In genomic region chr5:2849429-2849828, GRCh38 we compare ENCODE assay signal across 32 cellular contexts.
"Had no signal": no experiment of that assay in that cellular context is flagged by ENCODE, and none has a peak within 500 bp of the region (broad histone marks: within the 10 kb centered on the region; RNA-seq: fewer than 3 reads in every experiment).

No MANE protein-coding gene starts in this region.

- DNase-seq: activated B cell treated with CpG ODN at 0.5 μM for 24 hours; activated CD4-positive, alpha-beta memory T cell treated with anti-CD3 and anti-CD28 coated beads for 36 hours; activated CD4-positive, alpha-beta T cell treated with anti-CD3 and anti-CD28 coated beads for 4 hours; activated CD4-positive, alpha-beta T cell treated with anti-CD3 and anti-CD28 coated beads, Interleukin-2, amount 10 ng/mL, durations not matched to agents 24 days and 14 days; activated CD4-positive, alpha-beta T cell treated with anti-CD3 and anti-CD28 coated beads, Interleukin-2, amount 50 U/mL, for 1 hour; activated CD4-positive, alpha-beta T cell treated with anti-CD3 and anti-CD28 coated beads, Interleukin-2, amount 50 U/mL, for 4 hours; activated CD4-positive, CD25-positive, alpha-beta regulatory T cell treated with anti-CD3 and anti-CD28 coated beads, Interleukin-2, amount 50 U/mL, for 72 hours; activated CD8-positive, alpha-beta memory T cell treated with anti-CD3 and anti-CD28 coated beads, Interleukin-2, amount 50 U/mL, for 4 hours; activated CD8-positive, alpha-beta T cell treated with anti-CD3 and anti-CD28 coated beads for 36 hours; activated effector memory CD4-positive, alpha-beta T cell treated with Interleukin-2 at 50 U/mL for 16 hours; activated gamma-delta T cell; activated naive CD4-positive, alpha-beta T cell treated with anti-CD3 and anti-CD28 coated beads, Interleukin-2, amount 50 U/mL, for 16 hours; activated naive CD4-positive, alpha-beta T cell treated with Interleukin-2 at 50 U/mL for 16 hours; activated naive CD8-positive, alpha-beta T cell treated with anti-CD3 and anti-CD28 coated beads for 36 hours; activated T-cell treated with anti-CD3 and anti-CD28 coated beads for 4 hours; activated T-cell treated with anti-CD3 and anti-CD28 coated beads, Interleukin-2, amount 50 U/mL, for 1 hour; activated T-cell treated with anti-CD3 and anti-CD28 coated beads, Interleukin-2, amount 50 U/mL, for 4 hours; adrenal gland; amniotic stem cell; aorta; body of pancreas; brain microvascular endothelial cell; central memory CD4-positive, alpha-beta T cell; T-helper 1 cell; T-helper 2 cell; T-helper 9 cell had no signal

- H3K4me1 Mint-ChIP-seq: activated B cell treated with CpG ODN at 0.5 μM for 24 hours; activated CD4-positive, alpha-beta T cell treated with anti-CD3 and anti-CD28 coated beads, Interleukin-2, amount 10 ng/mL, durations not matched to agents 24 days and 14 days; activated naive CD8-positive, alpha-beta T cell treated with anti-CD3 and anti-CD28 coated beads for 36 hours had no signal

- H3K27ac Mint-ChIP-seq: activated B cell treated with CpG ODN at 0.5 μM for 24 hours; activated CD4-positive, alpha-beta memory T cell treated with anti-CD3 and anti-CD28 coated beads for 36 hours; activated CD4-positive, alpha-beta T cell treated with anti-CD3 and anti-CD28 coated beads, Interleukin-2, amount 10 ng/mL, durations not matched to agents 24 days and 14 days; activated CD8-positive, alpha-beta T cell treated with anti-CD3 and anti-CD28 coated beads for 36 hours; activated naive CD4-positive, alpha-beta T cell treated with anti-CD3 and anti-CD28 coated beads, Interleukin-2, amount 50 U/mL, for 72 hours; activated naive CD8-positive, alpha-beta T cell treated with anti-CD3 and anti-CD28 coated beads for 36 hours; activated T-helper 2 cell treated with anti-CD3 and anti-CD28 coated beads, Interferon-gamma antibody, Interleukin-2, Interleukin-4, amounts not matched to agents 10 μg/mL and 5 μg/mL and 100 μg/mL, durations not matched to agents 14 hours and 24 hours and 36 hours; T-helper 1 cell treated with Interleukin-12 subunit alpha and Interleukin-12 subunit beta and Interleukin-4 antibody, amounts not matched to agents 30 μg/mL and 1 μg/mL, for 36 hours; T-helper 2 cell treated with Interferon-gamma antibody and Interleukin-4, amounts not matched to agents 5 μg/mL and 100 μg/mL, for 36 hours had no signal

- H3K36me3 Mint-ChIP-seq: activated CD4-positive, alpha-beta memory T cell treated with anti-CD3 and anti-CD28 coated beads for 36 hours; activated naive CD4-positive, alpha-beta T cell treated with anti-CD3 and anti-CD28 coated beads, Interleukin-2, amount 50 U/mL, for 72 hours; activated naive CD8-positive, alpha-beta T cell treated with anti-CD3 and anti-CD28 coated beads for 36 hours had no signal

- H3K4me1 ChIP-seq: adrenal gland, body of pancreas, breast epithelium had no signal

- H3K9me3 Mint-ChIP-seq: activated CD4-positive, alpha-beta memory T cell treated with anti-CD3 and anti-CD28 coated beads for 36 hours; activated CD4-positive, alpha-beta T cell treated with anti-CD3 and anti-CD28 coated beads, Interleukin-2, amount 10 ng/mL, durations not matched to agents 24 days and 14 days; activated CD8-positive, alpha-beta T cell treated with anti-CD3 and anti-CD28 coated beads for 36 hours; activated naive CD8-positive, alpha-beta T cell treated with anti-CD3 and anti-CD28 coated beads for 36 hours had no signal

- H3K27me3 Mint-ChIP-seq: activated B cell treated with CpG ODN at 0.5 μM for 24 hours; activated CD4-positive, alpha-beta memory T cell treated with anti-CD3 and anti-CD28 coated beads for 36 hours; activated CD4-positive, alpha-beta T cell treated with anti-CD3 and anti-CD28 coated beads, Interleukin-2, amount 10 ng/mL, durations not matched to agents 24 days and 14 days; activated CD8-positive, alpha-beta T cell treated with anti-CD3 and anti-CD28 coated beads for 36 hours; activated naive CD8-positive, alpha-beta T cell treated with anti-CD3 and anti-CD28 coated beads for 36 hours had no signal

- H3K36me3 ChIP-seq: adrenal gland, brain microvascular endothelial cell, breast epithelium had no signal

- H3K4me3 ChIP-seq: adrenal gland, body of pancreas, breast epithelium had no signal

- H3K9me3 ChIP-seq: adrenal gland, body of pancreas, breast epithelium had no signal

- H3K4me3 Mint-ChIP-seq: activated B cell treated with CpG ODN at 0.5 μM for 24 hours; activated CD4-positive, alpha-beta memory T cell treated with anti-CD3 and anti-CD28 coated beads for 36 hours; activated CD4-positive, alpha-beta T cell treated with anti-CD3 and anti-CD28 coated beads, Interleukin-2, amount 10 ng/mL, durations not matched to agents 24 days and 14 days; activated CD8-positive, alpha-beta T cell treated with anti-CD3 and anti-CD28 coated beads for 36 hours; activated naive CD8-positive, alpha-beta T cell treated with anti-CD3 and anti-CD28 coated beads for 36 hours; activated T-cell treated with anti-CD3 and anti-CD28 coated beads, Interleukin-2, amount 50 U/mL, for 4 hours; T-helper 1 cell treated with Interleukin-12 subunit alpha and Interleukin-12 subunit beta and Interleukin-4 antibody, amounts not matched to agents 30 μg/mL and 1 μg/mL, for 36 hours; T-helper 2 cell treated with Interferon-gamma antibody and Interleukin-4, amounts not matched to agents 5 μg/mL and 100 μg/mL, for 36 hours had no signal

- H3K27me3 ChIP-seq: adrenal gland, body of pancreas, brain microvascular endothelial cell, breast epithelium had no signal

- ATAC-seq: activated CD8-positive, alpha-beta T cell treated with anti-CD3 and anti-CD28 coated beads for 36 hours; activated naive CD4-positive, alpha-beta T cell treated with anti-CD3 and anti-CD28 coated beads, Interleukin-2, amount 50 U/mL, for 72 hours; activated T-cell treated with anti-CD3 and anti-CD28 coated beads, Interleukin-2, amount 50 U/mL, for 4 hours; body of pancreas had no signal

- H3K27ac ChIP-seq: adrenal gland, body of pancreas, brain microvascular endothelial cell, breast epithelium, VCaP had no signal
